1 cellular context compared by ENCODE assay signal in genomic region chr5:112604741-112605390, GRCh38.
TF ChIP-seq lines count a peak whose summit lies in the region.

No MANE protein-coding gene starts in this region.

TF ChIP-seq in K562, 482 proteins besides CTCF, POLR2A, EP300 and RAD21 (continued from another document):
- TF ChIP-seq JUND (IDR thresholded peaks at IDR 0.05; ENCODE audit: borderline replicate concordance, low read depth, low read length): no peak
- TF ChIP-seq JUND (tag; IDR thresholded peaks at IDR 0.05; ENCODE audit: borderline replicate concordance, low read depth, low read length): no peak; the same call in 2 of the 3 replicates
- TF ChIP-seq CXXC5 (CRISPR knock-in tag; IDR thresholded peaks at IDR 0.05): no peak
- TF ChIP-seq SOX6 (IDR thresholded peaks at IDR 0.05): no peak
- no peak for TF ChIP-seq MEIS2 (IDR thresholded peaks at IDR 0.05; ENCODE audit: partially characterized antibody)
- TF ChIP-seq NONO (IDR thresholded peaks at IDR 0.05; ENCODE audit: low read depth in 2 of 2, low read length in 1 of 2): no peak
- TF ChIP-seq ARID3A (IDR thresholded peaks at IDR 0.05; ENCODE audit: borderline replicate concordance, low read depth, low read length): no peak
- TF ChIP-seq SAFB (IDR thresholded peaks at IDR 0.05; ENCODE audit: borderline replicate concordance, low read depth, low read length): no peak
- TF ChIP-seq FOXK2 (conservative IDR thresholded peaks at IDR 0.05 in 1 of 2, IDR thresholded peaks at IDR 0.05 in 1 of 2; ENCODE audit: low read depth in 2 of 2): no peak
- TF ChIP-seq ZFP36 (IDR thresholded peaks at IDR 0.05; ENCODE audit: low read depth, low read length, partially characterized antibody): peak; percentile 31
- TF ChIP-seq CEBPG (CRISPR knock-in tag; IDR thresholded peaks at IDR 0.05): no peak
- TF ChIP-seq CEBPG (tag; conservative IDR thresholded peaks at IDR 0.05 in 1 of 2, IDR thresholded peaks at IDR 0.05 in 1 of 2): peak; percentile 14 to 31; a peak in 1 of 4 replicates
